ENCODE assay signal across 1 cellular context in genomic region chr7:103148994-103149807, GRCh38.
TF ChIP-seq lines count a peak whose summit lies in the region.

TSS of gene NAPEPLD (minus strand) at chr7:103149099. CDS start at chr7:103128776, 20,323 bp downstream.

TF ChIP-seq in HepG2, 621 proteins besides CTCF, POLR2A, EP300 and RAD21 (continued from another document and continues in another):
- TF ChIP-seq AHDC1 (CRISPR knock-in tag; IDR thresholded peaks at IDR 0.05; ENCODE audit: borderline replicate concordance): peak; percentile 29; the same call in 1 of the 2 replicates
- TF ChIP-seq ZFP41 (CRISPR knock-in tag; IDR thresholded peaks at IDR 0.05; ENCODE audit: borderline replicate concordance): 0 out of 2 replicates have a peak, but pooled peaks have one; percentile 37
- TF ChIP-seq HMG20A (CRISPR knock-in tag; IDR thresholded peaks at IDR 0.05; ENCODE audit: borderline replicate concordance): no peak
- no peak for TF ChIP-seq SRSF4 (IDR thresholded peaks at IDR 0.05; ENCODE audit: low read depth, low read length, poor library complexity, severe bottlenecking)
- no peak for TF ChIP-seq ZBTB40 (IDR thresholded peaks at IDR 0.05)
- TF ChIP-seq ZBTB40 (CRISPR knock-in tag; IDR thresholded peaks at IDR 0.05): peak; percentile 63; the same call in 1 of the 2 replicates
- peak; percentile 40; the same call in 1 of the 2 replicates for TF ChIP-seq ZNF878 (CRISPR knock-in tag; IDR thresholded peaks at IDR 0.05)
- peak; percentile 95 for TF ChIP-seq PRDM15 (CRISPR knock-in tag; IDR thresholded peaks at IDR 0.05)
- TF ChIP-seq NR2C2 (CRISPR knock-in tag; IDR thresholded peaks at IDR 0.05; ENCODE audit: borderline replicate concordance): peak; percentile 81
- TF ChIP-seq SCMH1 (CRISPR knock-in tag; IDR thresholded peaks at IDR 0.05; ENCODE audit: borderline replicate concordance): no peak
- TF ChIP-seq SRSF9 (IDR thresholded peaks at IDR 0.05; ENCODE audit: borderline replicate concordance, insufficient read depth, low read depth, low read length, poor library complexity, severe bottlenecking): no peak
- peak; percentile 86 for TF ChIP-seq KAT8 (CRISPR knock-in tag; IDR thresholded peaks at IDR 0.05)
- TF ChIP-seq SIX1 (CRISPR knock-in tag; IDR thresholded peaks at IDR 0.05; ENCODE audit: borderline replicate concordance): no peak
- TF ChIP-seq ZNF33B (CRISPR knock-in tag; IDR thresholded peaks at IDR 0.05): peak; percentile 44; the same call in 1 of the 2 replicates
- TF ChIP-seq ZHX2 (IDR thresholded peaks at IDR 0.05; ENCODE audit: low read depth): peak; percentile 96
- no peak; the same call in 1 of the 2 replicates for TF ChIP-seq ZHX2 (CRISPR knock-in tag; IDR thresholded peaks at IDR 0.05; ENCODE audit: borderline replicate concordance)
- no peak for TF ChIP-seq DMTF1 (CRISPR knock-in tag; IDR thresholded peaks at IDR 0.05)
- TF ChIP-seq SP5 (CRISPR knock-in tag; IDR thresholded peaks at IDR 0.05; ENCODE audit: borderline replicate concordance, low read depth): no peak; the same call in 1 of the 2 replicates
- peak; percentile 27; the same call in 1 of the 2 replicates for TF ChIP-seq CREB3 (CRISPR knock-in tag; IDR thresholded peaks at IDR 0.05)
- TF ChIP-seq ZNF124 (CRISPR knock-in tag; IDR thresholded peaks at IDR 0.05): peak; percentile 47; the same call in 1 of the 2 replicates
